In the genomic region with DNA sequence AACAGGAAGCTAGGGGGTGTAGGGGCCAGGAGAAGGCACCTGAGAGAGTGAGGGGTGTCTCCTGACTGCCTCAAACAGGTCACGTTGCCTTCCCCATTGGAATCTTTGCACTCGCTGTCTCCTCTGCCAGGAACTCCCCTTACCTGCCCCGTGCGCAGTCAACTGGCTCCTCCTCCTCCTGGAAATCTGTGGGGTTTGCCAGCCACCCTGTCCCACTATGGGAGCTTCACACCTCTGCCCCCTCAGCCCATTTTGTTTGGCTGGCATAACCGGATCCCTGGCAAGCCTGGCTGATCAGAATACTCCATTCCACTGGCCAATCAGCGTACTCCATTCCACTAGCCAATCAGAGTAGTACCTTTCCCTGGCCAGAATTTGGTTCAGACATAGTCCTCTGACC, we compare ENCODE assay signal across 17 cellular contexts. TPM values are rescaled to one million over a fixed set of nuclear protein-coding genes. Genes with fewer than 3 reads are reported as not detected.
A peak's percentile ranks its signal among the peaks of the same experiment; 100 is the strongest.
DNase-seq lines count a peak whose midpoint lies in the region; ATAC-seq and TF ChIP-seq lines count a peak whose summit lies in the region.
"Had no signal": no experiment of that assay in that cellular context is flagged by ENCODE, and none has a peak within 500 bp of the region (broad histone marks: within the 10 kb centered on the region; RNA-seq: fewer than 3 reads in every experiment).

No MANE protein-coding gene starts in this region.

- POLR2A ChIA-PET in activated CD4-positive, alpha-beta T cell treated with anti-CD3 and anti-CD28 coated beads, Interleukin-2, amount 10 ng/mL, durations not matched to agents 7 days and 5 days (lab: Charles Lee) = interaction anchor here (0.7 kb wide), 1 partner anchor 71 kb away, joined by 4 read pairs; a partner anchor contains a TSS

- TF ChIP-seq POLR2A in sigmoid colon (IDR thresholded peaks at IDR 0.05) = no peak

- H3K36me3 ChIP-seq in esophagus (ENCODE audit: control insufficient read depth in 2 of 2, insufficient read depth in 2 of 2, low read length in 1 of 2) = peaks cover 0 to 3% of the 10 kb centered on the region in 2 donors
- no peaks in the 10 kb centered on the region for H3K36me3 ChIP-seq in sigmoid colon

- WGBS in esophagus, 2 donors = 45 to 61% methylated on average over 6 of the region's 6 CpGs
- WGBS in sigmoid colon, 2 donors = 58 to 65% methylated on average over 6 of the region's 6 CpGs

- H3K4me1 Mint-ChIP-seq in activated CD4-positive, alpha-beta T cell treated with anti-CD3 and anti-CD28 coated beads, Interleukin-2, amount 10 ng/mL, durations not matched to agents 7 days and 5 days = peaks cover 56% of the 10 kb centered on the region
- H3K4me1 Mint-ChIP-seq in stimulated activated effector memory CD8-positive, alpha-beta T cell treated with anti-CD3 and anti-CD28 coated beads, Interleukin-12 subunit alpha, Interleukin-12 subunit beta, amount 100 ng/mL, for 72 hours = peaks cover 40% of the 10 kb centered on the region

- no peaks in the 10 kb centered on the region for H3K9me3 Mint-ChIP-seq in activated CD4-positive, alpha-beta T cell treated with anti-CD3 and anti-CD28 coated beads, Interleukin-2, amount 10 ng/mL, durations not matched to agents 7 days and 5 days
- no peaks in the 10 kb centered on the region for H3K9me3 Mint-ChIP-seq in stimulated activated effector memory CD8-positive, alpha-beta T cell treated with anti-CD3 and anti-CD28 coated beads, Interleukin-12 subunit alpha, Interleukin-12 subunit beta, amount 100 ng/mL, for 72 hours

- no peak overlapping the region for H3K4me3 Mint-ChIP-seq in activated CD4-positive, alpha-beta T cell treated with anti-CD3 and anti-CD28 coated beads, Interleukin-2, amount 10 ng/mL, durations not matched to agents 7 days and 5 days
- no peak overlapping the region for H3K4me3 Mint-ChIP-seq in stimulated activated effector memory CD8-positive, alpha-beta T cell treated with anti-CD3 and anti-CD28 coated beads, Interleukin-12 subunit alpha, Interleukin-12 subunit beta, amount 100 ng/mL, for 72 hours

- peak overlapping the region; percentile 84 for H3K27ac Mint-ChIP-seq in activated CD4-positive, alpha-beta T cell treated with anti-CD3 and anti-CD28 coated beads, Interleukin-2, amount 10 ng/mL, durations not matched to agents 7 days and 5 days
- H3K27ac Mint-ChIP-seq in stimulated activated effector memory CD8-positive, alpha-beta T cell treated with anti-CD3 and anti-CD28 coated beads, Interleukin-12 subunit alpha, Interleukin-12 subunit beta, amount 100 ng/mL, for 72 hours = peak overlapping the region; percentile 76

- no peaks in the 10 kb centered on the region for H3K27me3 Mint-ChIP-seq in activated CD4-positive, alpha-beta T cell treated with anti-CD3 and anti-CD28 coated beads, Interleukin-2, amount 10 ng/mL, durations not matched to agents 7 days and 5 days

- CTCF ChIA-PET in activated CD4-positive, alpha-beta T cell treated with anti-CD3 and anti-CD28 coated beads, Interleukin-2, amount 10 ng/mL, durations not matched to agents 7 days and 5 days (lab: Charles Lee) = interaction anchor here (0.8 to 11.1 kb wide), 8 partner anchors 9 to 369 kb away, joined by 3 to 145 read pairs (median 6); a partner anchor contains a TSS

- TF ChIP-seq CTCF in VCaP (conservative IDR thresholded peaks at IDR 0.05) (no peak), sigmoid colon (IDR thresholded peaks at IDR 0.05) (no peak)

- peak overlapping the region; percentile 34; the same call in 1 of the 2 replicates for H3K27ac ChIP-seq in VCaP
- peak overlapping the region; percentile 86 to 96 for H3K27ac ChIP-seq in esophagus (ENCODE audit: low read depth in 2 of 2, low read length in 1 of 2)
- H3K27ac ChIP-seq in sigmoid colon = no peak overlapping the region
- H3K27ac ChIP-seq: epithelial cell of prostate, tibial artery had no signal

- ATAC-seq in stimulated activated effector memory CD8-positive, alpha-beta T cell treated with anti-CD3 and anti-CD28 coated beads, Interleukin-12 subunit alpha, Interleukin-12 subunit beta, amount 100 ng/mL, for 72 hours = no peak
- ATAC-seq: right cardiac atrium had no signal

- no peak for TF ChIP-seq EP300 in sigmoid colon (IDR thresholded peaks at IDR 0.05)

- no peak for DNase-seq in activated CD4-positive, alpha-beta T cell treated with anti-CD3 and anti-CD28 coated beads, Interleukin-2, amount 10 ng/mL, durations not matched to agents 7 days and 5 days
- no peak for DNase-seq in activated CD4-positive, alpha-beta T cell treated with anti-CD3 and anti-CD28 coated beads, Interleukin-2, amount 50 U/mL, for 1 hour
- DNase-seq in stimulated activated effector memory CD8-positive, alpha-beta T cell treated with anti-CD3 and anti-CD28 coated beads, Interleukin-12 subunit alpha, Interleukin-12 subunit beta, amount 100 ng/mL, for 72 hours (ENCODE audit: low spot score in 2 of 2) = no peak
- DNase-seq in sigmoid colon (no peak), retina (no peak), NCI-H2029 treated with DMSO at 0.1 percent for 48 hours (lab: John Stamatoyannopoulos, UW) (no peak)
- DNase-seq: activated CD8-positive, alpha-beta memory T cell treated with anti-CD3 and anti-CD28 coated beads, Interleukin-2, amount 50 U/mL, for 4 hours; mesenchymal stem cell; NCI-H1694; NCI-H510A; right cardiac atrium; stimulated activated CD4-positive, alpha-beta T cell treated with anti-CD3 and anti-CD28 coated beads, Interleukin-2, amount 100 ng/mL, for 24 hours; tibial artery had no signal

- H3K4me3 ChIP-seq in esophagus (ENCODE audit: low read depth in 1 of 2, low read length in 2 of 2) = no peak overlapping the region
- H3K4me3 ChIP-seq in sigmoid colon = no peak overlapping the region
- H3K4me3 ChIP-seq: tibial artery had no signal

- peaks cover 2 to 24% of the 10 kb centered on the region in 2 donors for H3K4me1 ChIP-seq in esophagus (ENCODE audit: control insufficient read depth in 2 of 2, insufficient read depth in 2 of 2, low read length in 1 of 2)
- H3K4me1 ChIP-seq in sigmoid colon = peaks cover 0 to 14% (median 8%) of the 10 kb centered on the region in 4 donors

- intact Hi-C loops in sigmoid colon (cut with DNase I) = no loop called here

- H3K27me3 ChIP-seq in esophagus (ENCODE audit: control insufficient read depth in 1 of 2, insufficient read depth in 2 of 2, low read length in 2 of 2) (no peaks in the 10 kb centered on the region), sigmoid colon (no peaks in the 10 kb centered on the region)

- no peaks in the 10 kb centered on the region for H3K9me3 ChIP-seq in esophagus (ENCODE audit: control insufficient read depth in 2 of 2, insufficient read depth in 1 of 2, low read depth in 1 of 2, low read length in 1 of 2)
- H3K9me3 ChIP-seq in sigmoid colon = no peaks in the 10 kb centered on the region
- H3K9me3 ChIP-seq: tibial artery had no signal

- peaks cover 45% of the 10 kb centered on the region for H3K36me3 Mint-ChIP-seq in activated CD4-positive, alpha-beta T cell treated with anti-CD3 and anti-CD28 coated beads, Interleukin-2, amount 10 ng/mL, durations not matched to agents 7 days and 5 days (ENCODE audit: low read depth)
- peaks cover 49% of the 10 kb centered on the region for H3K36me3 Mint-ChIP-seq in stimulated activated effector memory CD8-positive, alpha-beta T cell treated with anti-CD3 and anti-CD28 coated beads, Interleukin-12 subunit alpha, Interleukin-12 subunit beta, amount 100 ng/mL, for 72 hours

RNA-seq across cellular contexts. Expression of a gene that starts 10.4 kb away (rescaled TPM):
- under 1 TPM; 0.12 to 0.27 TPM for total RNA-seq in activated CD4-positive, alpha-beta T cell treated with anti-CD3 and anti-CD28 coated beads, Interleukin-2, amount 10 ng/mL, durations not matched to agents 7 days and 5 days
- polyA plus RNA-seq in esophagus (under 1 TPM; 0.13 to 0.49 TPM), sigmoid colon (under 1 TPM in 1 of 3 donors, not detected in 2; 0.04 TPM)
- total RNA-seq in sigmoid colon = not detected
- total RNA-seq: glomerular endothelial cell, right cardiac atrium had no signal
- polyA plus RNA-seq: right cardiac atrium had no signal

RNA-seq across cellular contexts. Expression of a gene that starts 16.1 kb away (rescaled TPM):
- 100 to 1,000 TPM; 124 to 132 TPM for total RNA-seq in activated CD4-positive, alpha-beta T cell treated with anti-CD3 and anti-CD28 coated beads, Interleukin-2, amount 10 ng/mL, durations not matched to agents 7 days and 5 days
- polyA plus RNA-seq in esophagus = 10 to 100 TPM; 49.7 to 74.5 TPM
- total RNA-seq in sigmoid colon = 10 to 100 TPM in 3 of 4 donors, 1 to 10 TPM in 1; 9.6 to 26.6 (median 16.7) TPM
- polyA plus RNA-seq in sigmoid colon = 10 to 100 TPM; 12.7 to 21.0 (median 16.2) TPM

RNA-seq across cellular contexts. Expression of a gene that starts 22.3 kb away (rescaled TPM):
- 100 to 1,000 TPM; 123 to 132 TPM for total RNA-seq in activated CD4-positive, alpha-beta T cell treated with anti-CD3 and anti-CD28 coated beads, Interleukin-2, amount 10 ng/mL, durations not matched to agents 7 days and 5 days
- polyA plus RNA-seq in esophagus (100 to 1,000 TPM in 1 of 2 donors, 10 to 100 TPM in 1; 84.0 to 190 TPM), sigmoid colon (100 to 1,000 TPM in 2 of 3 donors, 10 to 100 TPM in 1; 62.5 to 244 (median 115) TPM)
- total RNA-seq in sigmoid colon = 100 to 1,000 TPM in 2 of 4 donors, 10 to 100 TPM in 2; 87.5 to 169 (median 98.2) TPM

RNA-seq across cellular contexts. Expression of a gene that starts 26.7 kb away (rescaled TPM):
- not detected for total RNA-seq in activated CD4-positive, alpha-beta T cell treated with anti-CD3 and anti-CD28 coated beads, Interleukin-2, amount 10 ng/mL, durations not matched to agents 7 days and 5 days
- polyA plus RNA-seq in esophagus (under 1 TPM in 1 of 2 donors, not detected in 1; 0.21 TPM), sigmoid colon (not detected)
- total RNA-seq in sigmoid colon = not detected
- total RNA-seq: glomerular endothelial cell, right cardiac atrium had no signal
- polyA plus RNA-seq: right cardiac atrium had no signal

RNA-seq across cellular contexts. Expression of a gene that starts 35.6 kb away (rescaled TPM):
- total RNA-seq in activated CD4-positive, alpha-beta T cell treated with anti-CD3 and anti-CD28 coated beads, Interleukin-2, amount 10 ng/mL, durations not matched to agents 7 days and 5 days = under 1 TPM; 0.22 to 0.60 TPM
- 10 to 100 TPM; 18.1 to 33.5 TPM for polyA plus RNA-seq in esophagus
- under 1 TPM in 3 of 4 donors, not detected in 1; 0.36 to 0.83 (median 0.81) TPM for total RNA-seq in sigmoid colon
- 10 to 100 TPM in 1 of 3 donors, 1 to 10 TPM in 2; 3.6 to 14.0 (median 8.1) TPM for polyA plus RNA-seq in sigmoid colon

Comparison
In these comparisons a context has a peak if more than half of its experiments do, and no peak if none do; other contexts are left out.
1. H3K27ac ChIP-seq: peak in VCaP (single experiment) and esophagus (2 of 2); none in sigmoid colon (0 of 4).
2. RNA of a gene that starts 16.1 kb away (total RNA-seq): 124 to 132 TPM in activated CD4-positive, alpha-beta T cell treated with anti-CD3 and anti-CD28 coated beads, Interleukin-2, amount 10 ng/mL, durations not matched to agents 7 days and 5 days; 9.6 to 26.6 TPM in sigmoid colon; every median in the first group is over 4 times any median in the second.